In genomic region chr10:110643670-110644597, GRCh38 we compare ENCODE assay signal across 8 cellular contexts. TPM values are rescaled to one million over a fixed set of nuclear protein-coding genes. Genes with fewer than 3 reads are reported as not detected.
DNase-seq lines count a peak whose midpoint lies in the region; ATAC-seq and TF ChIP-seq lines count a peak whose summit lies in the region.

Gene RBM20, plus strand, starts transcription at chr10:110644336. Its CDS starts 119 bp downstream, at chr10:110644455.

- no peak for TF ChIP-seq EP300 in stomach (IDR thresholded peaks at IDR 0.05)

- TF ChIP-seq POLR2A in stomach (IDR thresholded peaks at IDR 0.05): no peak

- 1 to 2% (median 1%) methylated on average over 35 to 105 of the region's 105 CpGs for WGBS in stomach, 5 donors

- intact Hi-C loops in left lung (cut with DNase I): no loop called here
- intact Hi-C loops in stomach (cut with DNase I; ENCODE audit: low total_unique reads): no loop called here

- ATAC-seq in GM18511 (IDR thresholded peaks at IDR 0.05; ENCODE audit: unreplicated experiment) (peak; percentile 51), left lung (peak; percentile 23), GM18873 (IDR thresholded peaks at IDR 0.05; ENCODE audit: low FRiP score, unreplicated experiment) (no peak)

- DNase-seq in SHP77 treated with DMSO at 0.1 percent for 48 hours (lab: John Stamatoyannopoulos, UW) (peak; percentile 42), left lung (peak in 1 of 2 donors; percentile 76), stomach (no peak), NCI-H2107 (lab: John Stamatoyannopoulos, UW) (no peak)
- DNase-seq in central memory CD4-positive, alpha-beta T cell: peak; percentile 13

- peak within 1 kb of the TSS; percentile 19 for H2AFZ ChIP-seq in ACC112 (ENCODE audit: low read length, unreplicated experiment)

- H3K4me1 ChIP-seq in ACC112 (ENCODE audit: control insufficient read depth, insufficient read depth, low read length, unreplicated experiment) (peaks cover 4% of the 10 kb centered on the region), left lung (peaks cover 3 to 21% of the 10 kb centered on the region in 2 donors), stomach (peaks cover 17 to 23% (median 21%) of the 10 kb centered on the region in 4 donors)

- no peaks in the 10 kb centered on the region for H3K9me3 ChIP-seq in left lung
- H3K9me3 ChIP-seq in stomach: no peaks in the 10 kb centered on the region

- H3K79me2 ChIP-seq in ACC112 (ENCODE audit: control insufficient read depth, insufficient read depth, low read length, unreplicated experiment): no peaks in the 10 kb centered on the region

- peak within 1 kb of the TSS; percentile 80 for H3K4me3 ChIP-seq in ACC112 (ENCODE audit: low read depth, low read length)
- peak within 1 kb of the TSS; percentile 30 to 37 for H3K4me3 ChIP-seq in left lung
- H3K4me3 ChIP-seq in stomach: peak within 1 kb of the TSS; percentile 48 to 72 (median 58)

- no peak within 1 kb of the TSS for H3K27ac ChIP-seq in ACC112 (ENCODE audit: low read depth, low read length)
- no peak within 1 kb of the TSS for H3K27ac ChIP-seq in left lung
- peak within 1 kb of the TSS in 1 of 5 donors; percentile 83 for H3K27ac ChIP-seq in stomach

- no peaks in the 10 kb centered on the region for H3K36me3 ChIP-seq in ACC112 (ENCODE audit: insufficient read depth, low read length)
- no peaks in the 10 kb centered on the region for H3K36me3 ChIP-seq in left lung
- H3K36me3 ChIP-seq in stomach: no peaks in the 10 kb centered on the region

- no peak for TF ChIP-seq CTCF in left lung (IDR thresholded peaks at IDR 0.05)
- no peak for TF ChIP-seq CTCF in stomach (IDR thresholded peaks at IDR 0.05)

- peaks cover 53% of the 10 kb centered on the region for H3K27me3 ChIP-seq in ACC112 (ENCODE audit: insufficient read depth, low read length)
- peaks cover 90 to 99% of the 10 kb centered on the region in 2 donors for H3K27me3 ChIP-seq in left lung
- peaks cover 6 to 92% (median 60%) of the 10 kb centered on the region in 3 donors for H3K27me3 ChIP-seq in stomach

RNA-seq across cellular contexts. Expression of gene RBM20, which starts in this region (rescaled TPM):
- under 1 TPM; 0.55 to 0.65 TPM for total RNA-seq in left lung
- total RNA-seq in stomach: 1 to 10 TPM in 1 of 5 donors, under 1 TPM in 3, not detected in 1; under 0.01 to 6.2 (median 0.59) TPM
- 1 to 10 TPM in 1 of 3 donors, under 1 TPM in 1, not detected in 1; 0.25 to 2.3 TPM for polyA plus RNA-seq in stomach

Comparison
In these comparisons a context has a peak if more than half of its experiments do, and no peak if none do; other contexts are left out.
1. Peak in ATAC-seq and H3K4me3 ChIP-seq in left lung; RNA of the gene not detected or under 1 TPM.
2. DNase-seq: peak in SHP77 treated with DMSO at 0.1 percent for 48 hours (single experiment) and central memory CD4-positive, alpha-beta T cell (single experiment); none in stomach (single experiment) and NCI-H2107 (single experiment).
3. Peak in every context shown above with its lines, with median percentiles within 50 percentile points of each other: H3K4me3 ChIP-seq.